Comparison of ENCODE assay signal across 9 cellular contexts in genomic region chr4:153499005-153499404, GRCh38. TPM values are rescaled to one million over a fixed set of nuclear protein-coding genes. Genes with fewer than 3 reads are reported as not detected.
DNase-seq lines count a peak whose midpoint lies in the region; ATAC-seq lines count a peak whose summit lies in the region.
"Had no signal": no experiment of that assay in that cellular context is flagged by ENCODE, and none has a peak within 500 bp of the region (broad histone marks: within the 10 kb centered on the region; RNA-seq: fewer than 3 reads in every experiment).

No MANE protein-coding gene starts in this region.

- CTCF ChIA-PET in naive thymus-derived CD4-positive, alpha-beta T cell (lab: Charles Lee), result interaction anchor here (0.6 to 2.0 kb wide), 7 partner anchors 12 to 251 kb away, joined by 3 to 7 read pairs (median 4); no protein-coding TSS in a partner anchor

- DNase-seq in Right ventricle myocardium inferior (ENCODE audit: missing footprints) (no peak), cardiac septum (ENCODE audit: low spot score) (no peak), SIG-M5 treated with dmso at 0.1 percent for 504 hours (lab: John Stamatoyannopoulos, UW; ENCODE audit: unreplicated experiment) (no peak), 8988T (no peak), SHP77 treated with DMSO at 0.1 percent for 48 hours (lab: John Stamatoyannopoulos, UW) (no peak)
- DNase-seq in central memory CD8-positive, alpha-beta T cell (ENCODE audit: low spot score in 2 of 2), result no peak
- DNase-seq in naive thymus-derived CD4-positive, alpha-beta T cell, result peak in 1 of 9 donors; percentile 20
- DNase-seq: AML-193 had no signal

- H3K36me3 ChIP-seq in naive thymus-derived CD4-positive, alpha-beta T cell (ENCODE audit: control insufficient read depth in 2 of 3, insufficient read depth in 3 of 3, low read length in 3 of 3), result no peaks in the 10 kb centered on the region

- peak overlapping the region; percentile 29 for H3K4me3 Mint-ChIP-seq in central memory CD8-positive, alpha-beta T cell
- peak overlapping the region; percentile 74 to 85 (median 80) for H3K4me3 Mint-ChIP-seq in naive thymus-derived CD4-positive, alpha-beta T cell

- no peaks in the 10 kb centered on the region for H3K9me3 ChIP-seq in naive thymus-derived CD4-positive, alpha-beta T cell (ENCODE audit: control insufficient read depth in 2 of 3, low read length in 3 of 3)

- peaks cover 5% of the 10 kb centered on the region for H3K36me3 Mint-ChIP-seq in central memory CD8-positive, alpha-beta T cell (ENCODE audit: insufficient read depth)
- H3K36me3 Mint-ChIP-seq in naive thymus-derived CD4-positive, alpha-beta T cell, result peaks cover 4 to 21% (median 8%) of the 10 kb centered on the region in 5 donors

- POLR2A ChIA-PET in naive thymus-derived CD4-positive, alpha-beta T cell (lab: Charles Lee), result interaction anchor here (0.7 to 5.0 kb wide), 18 partner anchors 8 to 153 kb away, joined by 3 to 93 read pairs (median 7); partner anchors contain the start of gene TMEM131L

- intact Hi-C loops in Right ventricle myocardium inferior (cut with DNase I), result no loop called here
- intact Hi-C loops in cardiac septum (cut with DNase I), result no loop called here
- intact Hi-C loops in naive thymus-derived CD4-positive, alpha-beta T cell (cut with micrococcal nuclease), result no loop called here

- no peaks in the 10 kb centered on the region for H3K27me3 Mint-ChIP-seq in central memory CD8-positive, alpha-beta T cell
- H3K27me3 Mint-ChIP-seq in naive thymus-derived CD4-positive, alpha-beta T cell, result no peaks in the 10 kb centered on the region

- peak overlapping the region; percentile 83 for H3K27ac ChIP-seq in naive thymus-derived CD4-positive, alpha-beta T cell (ENCODE audit: low read depth, low read length)

- peak overlapping the region; percentile 20 for H3K4me3 ChIP-seq in naive thymus-derived CD4-positive, alpha-beta T cell (ENCODE audit: low read length)

- peak overlapping the region; percentile 68 for H3K27ac Mint-ChIP-seq in central memory CD8-positive, alpha-beta T cell (ENCODE audit: low read depth)
- peak overlapping the region; percentile 94 to 100 (median 98) for H3K27ac Mint-ChIP-seq in naive thymus-derived CD4-positive, alpha-beta T cell

- H3K4me1 ChIP-seq in naive thymus-derived CD4-positive, alpha-beta T cell (ENCODE audit: control insufficient read depth in 2 of 2, insufficient read depth in 2 of 2, low read length in 2 of 2), result peaks cover 37 to 87% of the 10 kb centered on the region in 2 donors

- no peaks in the 10 kb centered on the region for H3K27me3 ChIP-seq in naive thymus-derived CD4-positive, alpha-beta T cell (ENCODE audit: control insufficient read depth in 2 of 2, insufficient read depth in 2 of 2, low read length in 2 of 2)

- ATAC-seq in Right ventricle myocardium inferior, result peak; percentile 33
- ATAC-seq in central memory CD8-positive, alpha-beta T cell (replicated peaks; ENCODE audit: extremely low read depth, poor library complexity, severe bottlenecking), result no peak
- no peak for ATAC-seq in naive thymus-derived CD4-positive, alpha-beta T cell
- no peak for ATAC-seq in HG03025 (IDR thresholded peaks at IDR 0.05; ENCODE audit: low FRiP score, unreplicated experiment)

- peaks cover 76% of the 10 kb centered on the region for H3K4me1 Mint-ChIP-seq in central memory CD8-positive, alpha-beta T cell
- peaks cover 70 to 98% (median 91%) of the 10 kb centered on the region in 7 donors for H3K4me1 Mint-ChIP-seq in naive thymus-derived CD4-positive, alpha-beta T cell

- H3K9me3 Mint-ChIP-seq in central memory CD8-positive, alpha-beta T cell, result no peaks in the 10 kb centered on the region
- peaks cover 0 to 3% (median 0%) of the 10 kb centered on the region in 11 donors for H3K9me3 Mint-ChIP-seq in naive thymus-derived CD4-positive, alpha-beta T cell

RNA-seq across cellular contexts. Expression of gene TMEM131L, which starts 32.8 kb away (rescaled TPM):
- total RNA-seq in Right ventricle myocardium inferior (14.4 TPM), cardiac septum (21.2 TPM)
- 100 to 1,000 TPM in 2 of 5 experiments, 10 to 100 TPM in 3; 45.8 to 111 (median 97.7) TPM for total RNA-seq in naive thymus-derived CD4-positive, alpha-beta T cell
- 10 to 100 TPM; 45.7 to 59.9 TPM for polyA plus RNA-seq in naive thymus-derived CD4-positive, alpha-beta T cell
